In the genomic region with DNA sequence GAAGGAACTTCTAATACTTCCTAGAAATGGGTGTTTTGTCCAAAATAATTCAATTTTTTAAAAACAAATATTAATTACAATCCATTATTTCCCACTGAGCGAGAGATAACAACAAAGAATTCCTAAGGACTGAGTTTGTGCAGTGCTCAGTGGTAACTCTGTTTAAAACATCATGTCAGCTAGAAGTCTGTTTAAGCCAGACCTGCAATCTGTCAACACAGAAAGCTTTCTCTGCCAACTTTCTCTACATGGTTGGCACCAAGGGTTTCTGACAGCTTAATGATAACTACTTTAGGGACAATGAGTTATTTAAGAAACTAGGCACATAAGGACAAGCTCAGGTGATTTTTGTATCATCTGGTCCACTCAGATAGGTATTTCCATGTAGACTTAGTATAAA, we compare ENCODE assay signal across 20 cellular contexts.
"Had no signal": no experiment of that assay in that cellular context is flagged by ENCODE, and none has a peak within 500 bp of the region (broad histone marks: within the 10 kb centered on the region; RNA-seq: fewer than 3 reads in every experiment).

No MANE protein-coding gene starts in this region.

- H3K4me1 ChIP-seq: breast epithelium had no signal

- H3K27ac ChIP-seq: breast epithelium, SJCRH30 had no signal

- H3K4me3 ChIP-seq: breast epithelium, SJCRH30 had no signal

- ATAC-seq: activated CD4-positive, CD25-positive, alpha-beta regulatory T cell treated with anti-CD3 and anti-CD28 coated beads, Interleukin-2, amount 50 U/mL, for 24 hours; activated CD8-positive, alpha-beta T cell treated with anti-CD3 and anti-CD28 coated beads for 36 hours; activated T-cell treated with anti-CD3 and anti-CD28 coated beads, Interleukin-2, amount 50 U/mL, for 72 hours; SK-N-SH treated with all-trans-retinoic acid at 6 μM for 48 hours had no signal

- H3K36me3 ChIP-seq: breast epithelium, SJCRH30 had no signal

- H3K9me3 ChIP-seq: breast epithelium, SJCRH30 had no signal

- DNase-seq: activated CD4-positive, alpha-beta T cell treated with anti-CD3 and anti-CD28 coated beads for 4 hours; activated CD8-positive, alpha-beta memory T cell treated with anti-CD3 and anti-CD28 coated beads, Interleukin-2, amount 50 U/mL, for 4 hours; activated CD8-positive, alpha-beta T cell treated with anti-CD3 and anti-CD28 coated beads for 36 hours; activated gamma-delta T cell treated with Interleukin-2 at 50 U/mL for 16 hours; activated naive CD4-positive, alpha-beta T cell treated with anti-CD3 and anti-CD28 coated beads, Interleukin-2, amount 10 ng/mL, durations not matched to agents 7 days and 5 days; activated naive CD8-positive, alpha-beta T cell treated with anti-CD3 and anti-CD28 coated beads for 36 hours; activated T-cell treated with anti-CD3 and anti-CD28 coated beads, Interleukin-2, amount 50 U/mL, for 72 hours; anterior cingulate cortex; MM.1S; NCI-H1105; NCI-H1436; NCI-H187 treated with DMSO at 0.1 percent for 48 hours; NCI-H2081 treated with DMSO at 0.1 percent for 48 hours; NCI-H446; NCI-H524; NCI-H748 treated with DMSO at 0.1 percent for 48 hours had no signal

- H3K27me3 ChIP-seq: breast epithelium, SJCRH30 had no signal
